21 cellular contexts compared by ENCODE assay signal in the genomic region with DNA sequence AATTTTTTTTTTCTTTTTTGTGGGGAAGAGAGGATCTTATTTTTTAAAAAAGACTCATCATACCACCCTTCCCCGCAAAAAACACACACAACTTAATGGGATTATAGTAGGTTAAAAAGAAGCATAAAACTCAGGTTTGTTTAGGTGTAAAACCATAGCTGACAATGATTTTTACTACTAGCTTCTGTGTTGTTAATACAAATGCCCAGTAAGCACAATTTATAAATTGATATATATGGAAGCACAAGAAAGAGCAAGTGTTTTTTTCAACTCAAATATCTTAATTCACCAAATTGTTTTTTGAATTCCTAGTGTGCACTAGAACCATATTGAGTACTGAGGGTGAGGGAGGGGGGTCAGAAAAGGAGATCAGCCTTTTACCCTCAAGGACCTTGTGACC. TPM values are rescaled to one million over a fixed set of nuclear protein-coding genes. Genes with fewer than 3 reads are reported as not detected.
DNase-seq lines count a peak whose midpoint lies in the region; ATAC-seq, FAIRE-seq and TF ChIP-seq lines count a peak whose summit lies in the region.
"Had no signal": no experiment of that assay in that cellular context is flagged by ENCODE, and none has a peak within 500 bp of the region (broad histone marks: within the 10 kb centered on the region; RNA-seq: fewer than 3 reads in every experiment).

No MANE protein-coding gene starts in this region.

- no peak overlapping the region for H3K27ac ChIP-seq in trophoblast cell (ENCODE audit: low read depth, low read length)
- H3K27ac ChIP-seq in kidney (ENCODE audit: low read depth in 2 of 2, low read length in 2 of 2), result no peak overlapping the region
- H3K27ac ChIP-seq: Peyer's patch had no signal

- H2BK5ac ChIP-seq in trophoblast cell (ENCODE audit: low read depth, low read length, poor library complexity), result no peak overlapping the region

- H3K4me1 ChIP-seq in trophoblast cell (ENCODE audit: control insufficient read depth in 1 of 2, insufficient read depth in 2 of 2, low read length in 2 of 2) (no peaks in the 10 kb centered on the region), kidney (ENCODE audit: control insufficient read depth in 1 of 2, insufficient read depth in 1 of 2, low read depth in 1 of 2, low read length in 2 of 2) (no peaks in the 10 kb centered on the region)
- H3K4me1 ChIP-seq: Peyer's patch had no signal

- H3K4me3 ChIP-seq in trophoblast cell (ENCODE audit: low read depth, low read length) (no peak overlapping the region), kidney (ENCODE audit: low read length in 2 of 2) (no peak overlapping the region)
- H3K4me3 ChIP-seq: Peyer's patch had no signal

- H3K27me3 ChIP-seq in trophoblast cell (ENCODE audit: insufficient read depth, low read length), result no peaks in the 10 kb centered on the region
- H3K27me3 ChIP-seq: Peyer's patch had no signal

- H3K9ac ChIP-seq in trophoblast cell (ENCODE audit: low read length) (no peak overlapping the region), kidney (ENCODE audit: low read length in 2 of 2) (no peak overlapping the region)

- CTCF ChIA-PET in T-cell (lab: Charles Lee), result interaction anchor here (0.7 to 1.4 kb wide), 2 partner anchors 85 to 91 kb away, joined by 5 to 9 read pairs; no protein-coding TSS in a partner anchor

- ATAC-seq in activated T-cell treated with anti-CD3 and anti-CD28 coated beads, Interleukin-2, amount 50 U/mL, for 72 hours (replicated peaks in 1 of 2), result no peak
- no peak for ATAC-seq in T-cell (replicated peaks in 1 of 4)
- ATAC-seq in activated naive CD8-positive, alpha-beta T cell treated with anti-CD3 and anti-CD28 coated beads, Interleukin-2, amount 50 U/mL, for 24 hours, result no peak

- no peak for TF ChIP-seq CTCF in kidney (IDR thresholded peaks at IDR 0.05; ENCODE audit: borderline replicate concordance, extremely low read depth, insufficient read depth)

- no peaks in the 10 kb centered on the region for H3K9me3 ChIP-seq in trophoblast cell (ENCODE audit: insufficient read depth, low read depth, low read length)
- peaks cover 0 to 2% of the 10 kb centered on the region in 2 donors for H3K9me3 ChIP-seq in kidney (ENCODE audit: control insufficient read depth in 1 of 2, low read length in 2 of 2)
- H3K9me3 ChIP-seq: Peyer's patch had no signal

- H3K4ac ChIP-seq in trophoblast cell (ENCODE audit: low read depth, low read length), result no peak overlapping the region

- H4K8ac ChIP-seq in trophoblast cell (ENCODE audit: low read depth, low read length), result no peak overlapping the region

- H2BK12ac ChIP-seq in trophoblast cell (ENCODE audit: low read length), result no peak overlapping the region

- POLR2A ChIA-PET in T-cell (lab: Charles Lee), result interaction anchor here (0.5 to 0.6 kb wide), 2 partner anchors 51 to 81 kb away, joined by 3 read pairs; no protein-coding TSS in a partner anchor

- H3K79me1 ChIP-seq in trophoblast cell (ENCODE audit: low read length), result no peaks in the 10 kb centered on the region

- H4K12ac ChIP-seq in trophoblast cell (ENCODE audit: low read depth, low read length), result no peak overlapping the region

- no CpG with 5 or more reads among the region's 1 CpG for WGBS in trophoblast cell (ENCODE audit: extremely low coverage, insufficient coverage, insufficient read length)

- H2BK120ac ChIP-seq in trophoblast cell (ENCODE audit: insufficient read depth, low read length, poor library complexity), result no peak overlapping the region

- peaks cover 85% of the 10 kb centered on the region for H3K36me3 Mint-ChIP-seq in activated T-cell treated with anti-CD3 and anti-CD28 coated beads, Interleukin-2, amount 50 U/mL, for 24 hours (ENCODE audit: low read depth)
- peaks cover 29 to 58% of the 10 kb centered on the region in 2 donors for H3K36me3 Mint-ChIP-seq in activated T-cell treated with anti-CD3 and anti-CD28 coated beads, Interleukin-2, amount 50 U/mL, for 72 hours (ENCODE audit: insufficient read depth in 2 of 2)
- peaks cover 73% of the 10 kb centered on the region for H3K36me3 Mint-ChIP-seq in T-cell
- H3K36me3 Mint-ChIP-seq in activated naive CD8-positive, alpha-beta T cell treated with anti-CD3 and anti-CD28 coated beads, Interleukin-2, amount 50 U/mL, for 24 hours (ENCODE audit: low read depth), result peaks cover 76% of the 10 kb centered on the region

- peaks cover 75% of the 10 kb centered on the region for H3K4me1 Mint-ChIP-seq in activated T-cell treated with anti-CD3 and anti-CD28 coated beads, Interleukin-2, amount 50 U/mL, for 24 hours (ENCODE audit: low read depth)
- peaks cover 82% of the 10 kb centered on the region for H3K4me1 Mint-ChIP-seq in activated T-cell treated with anti-CD3 and anti-CD28 coated beads, Interleukin-2, amount 50 U/mL, for 72 hours (ENCODE audit: low read depth)
- peaks cover 82 to 87% (median 84%) of the 10 kb centered on the region in 3 donors for H3K4me1 Mint-ChIP-seq in T-cell
- H3K4me1 Mint-ChIP-seq in activated naive CD8-positive, alpha-beta T cell treated with anti-CD3 and anti-CD28 coated beads, Interleukin-2, amount 50 U/mL, for 24 hours, result peaks cover 78% of the 10 kb centered on the region

- H3K36me3 ChIP-seq in trophoblast cell (ENCODE audit: control insufficient read depth in 1 of 2, insufficient read depth in 2 of 2, low read length in 2 of 2) (no peaks in the 10 kb centered on the region), kidney (ENCODE audit: control insufficient read depth in 1 of 2, insufficient read depth in 2 of 2, low read length in 2 of 2) (no peaks in the 10 kb centered on the region)
- H3K36me3 ChIP-seq: Peyer's patch had no signal

- H3K79me2 ChIP-seq in trophoblast cell (ENCODE audit: control insufficient read depth, insufficient read depth, low read length, poor library complexity), result no peaks in the 10 kb centered on the region

- H3K9me3 Mint-ChIP-seq in activated T-cell treated with anti-CD3 and anti-CD28 coated beads, Interleukin-2, amount 50 U/mL, for 24 hours, result no peaks in the 10 kb centered on the region
- H3K9me3 Mint-ChIP-seq in activated T-cell treated with anti-CD3 and anti-CD28 coated beads, Interleukin-2, amount 50 U/mL, for 72 hours, result no peaks in the 10 kb centered on the region
- no peaks in the 10 kb centered on the region for H3K9me3 Mint-ChIP-seq in T-cell
- no peaks in the 10 kb centered on the region for H3K9me3 Mint-ChIP-seq in activated naive CD8-positive, alpha-beta T cell treated with anti-CD3 and anti-CD28 coated beads, Interleukin-2, amount 50 U/mL, for 24 hours

- intact Hi-C loops in kidney (cut with DNase I), result no loop called here

- H3K27me3 Mint-ChIP-seq in activated T-cell treated with anti-CD3 and anti-CD28 coated beads, Interleukin-2, amount 50 U/mL, for 24 hours, result no peaks in the 10 kb centered on the region
- no peaks in the 10 kb centered on the region for H3K27me3 Mint-ChIP-seq in activated T-cell treated with anti-CD3 and anti-CD28 coated beads, Interleukin-2, amount 50 U/mL, for 72 hours (ENCODE audit: low read depth)
- no peaks in the 10 kb centered on the region for H3K27me3 Mint-ChIP-seq in T-cell
- H3K27me3 Mint-ChIP-seq in activated naive CD8-positive, alpha-beta T cell treated with anti-CD3 and anti-CD28 coated beads, Interleukin-2, amount 50 U/mL, for 24 hours, result no peaks in the 10 kb centered on the region

- DNase-seq in activated T-cell treated with anti-CD3 and anti-CD28 coated beads, Interleukin-2, amount 50 U/mL, for 24 hours, result no peak
- no peak for DNase-seq in activated T-cell treated with anti-CD3 and anti-CD28 coated beads, Interleukin-2, amount 50 U/mL, for 72 hours
- DNase-seq in T-cell (no peak), trophoblast cell (no peak), kidney (no peak), HT-29 (ENCODE audit: low spot score) (no peak), NCI-H526 (lab: John Stamatoyannopoulos, UW) (no peak)
- no peak for DNase-seq in activated naive CD8-positive, alpha-beta T cell treated with anti-CD3 and anti-CD28 coated beads, Interleukin-2, amount 50 U/mL, for 24 hours
- DNase-seq: AML-193, DMS79 treated with DMSO at 0.1 percent for 48 hours, GDM1, GOT3, Karpas-422, MM.1S, NCI-H1105, NCI-H187, NCI-H510A, Peyer's patch, SHP77 had no signal

- H4K91ac ChIP-seq in trophoblast cell (ENCODE audit: low read depth, low read length), result no peak overlapping the region

- peak overlapping the region; percentile 34 for H3K27ac Mint-ChIP-seq in activated T-cell treated with anti-CD3 and anti-CD28 coated beads, Interleukin-2, amount 50 U/mL, for 24 hours
- no peak overlapping the region for H3K27ac Mint-ChIP-seq in activated T-cell treated with anti-CD3 and anti-CD28 coated beads, Interleukin-2, amount 50 U/mL, for 72 hours
- H3K27ac Mint-ChIP-seq in T-cell, result peak overlapping the region; percentile 41 to 63
- peak overlapping the region; percentile 10 for H3K27ac Mint-ChIP-seq in activated naive CD8-positive, alpha-beta T cell treated with anti-CD3 and anti-CD28 coated beads, Interleukin-2, amount 50 U/mL, for 24 hours

- peak overlapping the region; percentile 34 for H3K23ac ChIP-seq in trophoblast cell (ENCODE audit: low read length)

- no peak overlapping the region for H3K4me2 ChIP-seq in trophoblast cell (ENCODE audit: low read length)

- no peak for FAIRE-seq in kidney (lab: Jason Lieb, UNC)
- FAIRE-seq: D721Med, GM12892 had no signal

- no peak overlapping the region for H3K4me3 Mint-ChIP-seq in activated T-cell treated with anti-CD3 and anti-CD28 coated beads, Interleukin-2, amount 50 U/mL, for 24 hours
- peak overlapping the region in 1 of 2 donors; percentile 44 for H3K4me3 Mint-ChIP-seq in activated T-cell treated with anti-CD3 and anti-CD28 coated beads, Interleukin-2, amount 50 U/mL, for 72 hours
- peak overlapping the region in 2 of 3 donors; percentile 29 to 44 for H3K4me3 Mint-ChIP-seq in T-cell
- H3K4me3 Mint-ChIP-seq in activated naive CD8-positive, alpha-beta T cell treated with anti-CD3 and anti-CD28 coated beads, Interleukin-2, amount 50 U/mL, for 24 hours, result no peak overlapping the region

- no peak overlapping the region for H2AFZ ChIP-seq in trophoblast cell (ENCODE audit: insufficient read depth, low read length, poor library complexity)

- no peak overlapping the region for H3K14ac ChIP-seq in trophoblast cell (ENCODE audit: low read length)

- H2AK5ac ChIP-seq in trophoblast cell (ENCODE audit: low read length), result no peak overlapping the region

- no peak overlapping the region for H3K18ac ChIP-seq in trophoblast cell (ENCODE audit: low read length)

RNA-seq across cellular contexts. Expression of a gene that starts 7.0 kb away (rescaled TPM):
- 100 to 1,000 TPM; 104 to 125 TPM for total RNA-seq in activated T-cell treated with anti-CD3 and anti-CD28 coated beads, Interleukin-2, amount 50 U/mL, for 72 hours
- total RNA-seq in T-cell, result 100 to 1,000 TPM in 2 of 5 donors, 10 to 100 TPM in 3; 79.5 to 141 (median 91.7) TPM
- 0.21 and 0.35 TPM in 2 replicates for polyA plus RNA-seq in trophoblast cell (2013)
- total RNA-seq in kidney, result 8.5 TPM
- 1.2 TPM for polyA plus RNA-seq in kidney (ENCODE audit: insufficient read depth, low read depth, low replicate concordance)
- 0.39 TPM in 1 of 2 replicates, not detected in the other for total RNA-seq in HT-29 (2014; rRNA removed; shearing (Covaris generic))

Comparison
In these comparisons a context has a peak if more than half of its experiments do, and no peak if none do; other contexts are left out.
1. H3K4me3 Mint-ChIP-seq: peak in T-cell (2 of 3); none in activated T-cell treated with anti-CD3 and anti-CD28 coated beads, Interleukin-2, amount 50 U/mL, for 24 hours (single experiment) and activated naive CD8-positive, alpha-beta T cell treated with anti-CD3 and anti-CD28 coated beads, Interleukin-2, amount 50 U/mL, for 24 hours (single experiment).